8 cellular contexts compared by ENCODE assay signal in the genomic region with DNA sequence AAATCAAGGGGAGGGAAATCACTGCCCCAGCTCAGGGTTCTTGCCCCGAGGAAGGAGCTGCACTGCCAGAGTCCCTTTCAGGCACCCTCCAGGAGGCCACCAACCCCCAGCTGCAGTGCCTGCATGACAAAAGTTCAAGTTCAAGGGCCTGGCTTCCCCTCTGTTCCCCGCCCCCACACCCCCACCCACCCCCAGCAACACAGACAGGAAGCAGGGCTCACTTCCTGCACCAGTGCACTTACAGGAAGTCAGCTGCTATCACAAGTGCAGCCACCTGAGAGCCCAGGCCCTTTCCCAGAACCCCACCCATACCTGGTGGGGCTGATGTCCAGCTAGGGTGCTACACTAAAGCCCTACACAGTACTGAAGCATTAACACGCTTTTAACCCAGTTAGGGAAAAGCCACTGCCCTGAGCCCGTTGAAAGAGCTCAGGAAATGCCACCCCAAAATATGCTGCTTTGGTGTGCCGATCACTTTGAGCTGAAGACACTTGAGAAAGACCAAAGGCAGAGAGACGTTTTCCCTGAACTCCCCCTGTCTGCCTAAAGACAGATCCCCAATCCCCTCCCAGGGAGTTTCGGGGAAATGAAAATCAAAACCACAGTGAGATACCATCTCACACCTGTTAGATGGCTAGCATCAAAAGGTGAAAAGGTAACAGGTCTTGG.
DNase-seq lines count a peak whose midpoint lies in the region; ATAC-seq and TF ChIP-seq lines count a peak whose summit lies in the region.

No MANE protein-coding gene starts in this region.

- no peaks in the 10 kb centered on the region for H3K27me3 ChIP-seq in right lobe of liver

- TF ChIP-seq CTCF in right lobe of liver (IDR thresholded peaks at IDR 0.05), result no peak
- TF ChIP-seq CTCF in CD14-positive monocyte (IDR thresholded peaks at IDR 0.05), result no peak

- DNase-seq in right lobe of liver (no peak), DMS114 treated with DMSO at 0.1 percent for 48 hours (lab: John Stamatoyannopoulos, UW; ENCODE audit: unreplicated experiment) (no peak), CD14-positive monocyte (ENCODE audit: low spot score) (no peak), T1000 (lab: John Stamatoyannopoulos, UW) (no peak), GF-D8 (lab: John Stamatoyannopoulos, UW) (no peak)

- TF ChIP-seq POLR2A in right lobe of liver (IDR thresholded peaks at IDR 0.05), result no peak

- H3K9me3 ChIP-seq in right lobe of liver, result no peaks in the 10 kb centered on the region

- H3K9me3 Mint-ChIP-seq in CD14-positive monocyte, result peaks cover 0 to 9% (median 4%) of the 10 kb centered on the region in 7 donors

- H3K4me1 Mint-ChIP-seq in CD14-positive monocyte, result peaks cover 9% of the 10 kb centered on the region

- H3K4me3 ChIP-seq in right lobe of liver, result no peak overlapping the region

- H3K36me3 Mint-ChIP-seq in CD14-positive monocyte, result no peaks in the 10 kb centered on the region

- WGBS in right lobe of liver (ENCODE audit: insufficient coverage, low coverage, low lambda C conversion rate, missing lambda C conversion rate), result 43% methylated on average over 7 of the region's 7 CpGs

- peak overlapping the region in 1 of 7 donors; percentile 63 for H3K27ac Mint-ChIP-seq in CD14-positive monocyte

- ATAC-seq in GM18867 (IDR thresholded peaks at IDR 0.05; ENCODE audit: unreplicated experiment) (peak; percentile 70), HG03025 (IDR thresholded peaks at IDR 0.05; ENCODE audit: low FRiP score, unreplicated experiment) (peak; percentile 68), right lobe of liver (peak; percentile 32 to 54 (median 48))
- ATAC-seq in activated CD4-positive, CD25-positive, alpha-beta regulatory T cell treated with anti-CD3 and anti-CD28 coated beads, Interleukin-2, amount 50 U/mL, for 24 hours, result peak; percentile 79 to 81

- H3K36me3 ChIP-seq in right lobe of liver, result no peaks in the 10 kb centered on the region

- peak overlapping the region in 1 of 2 donors; percentile 72 for H3K4me3 Mint-ChIP-seq in CD14-positive monocyte

- intact Hi-C loops in right lobe of liver (cut with DNase I) (no loop called here), CD14-positive monocyte (cut with micrococcal nuclease) (no loop called here)

- H3K27ac ChIP-seq in right lobe of liver, result no peak overlapping the region

- H3K4me1 ChIP-seq in right lobe of liver, result no peaks in the 10 kb centered on the region

- peaks cover 0 to 2% (median 0%) of the 10 kb centered on the region in 3 donors for H3K27me3 Mint-ChIP-seq in CD14-positive monocyte (ENCODE audit: low read depth in 3 of 3)
